ENCODE assay signal across 7 cellular contexts in genomic region chr2:132798334-132798733, GRCh38.
"Had no signal": no experiment of that assay in that cellular context is flagged by ENCODE, and none has a peak within 500 bp of the region (broad histone marks: within the 10 kb centered on the region; RNA-seq: fewer than 3 reads in every experiment).

No MANE protein-coding gene starts in this region.

- DNase-seq: H9, KG1 had no signal

- H3K4me2 ChIP-seq: GM23338 had no signal

- H3K4me1 Mint-ChIP-seq: GM23338, H9 had no signal

- H3K27ac Mint-ChIP-seq: GM23338, H9 had no signal

- H3K4me3 ChIP-seq: GM23338, K562 had no signal

- FAIRE-seq: H1, H54, HTR-8/SVneo, K562 had no signal

- H3K9me3 Mint-ChIP-seq: GM23338, H9 had no signal

- ATAC-seq: GM23338, K562 had no signal

- H3K4me3 Mint-ChIP-seq: GM23338, H9 had no signal
